14 cellular contexts compared by ENCODE assay signal in the genomic region with DNA sequence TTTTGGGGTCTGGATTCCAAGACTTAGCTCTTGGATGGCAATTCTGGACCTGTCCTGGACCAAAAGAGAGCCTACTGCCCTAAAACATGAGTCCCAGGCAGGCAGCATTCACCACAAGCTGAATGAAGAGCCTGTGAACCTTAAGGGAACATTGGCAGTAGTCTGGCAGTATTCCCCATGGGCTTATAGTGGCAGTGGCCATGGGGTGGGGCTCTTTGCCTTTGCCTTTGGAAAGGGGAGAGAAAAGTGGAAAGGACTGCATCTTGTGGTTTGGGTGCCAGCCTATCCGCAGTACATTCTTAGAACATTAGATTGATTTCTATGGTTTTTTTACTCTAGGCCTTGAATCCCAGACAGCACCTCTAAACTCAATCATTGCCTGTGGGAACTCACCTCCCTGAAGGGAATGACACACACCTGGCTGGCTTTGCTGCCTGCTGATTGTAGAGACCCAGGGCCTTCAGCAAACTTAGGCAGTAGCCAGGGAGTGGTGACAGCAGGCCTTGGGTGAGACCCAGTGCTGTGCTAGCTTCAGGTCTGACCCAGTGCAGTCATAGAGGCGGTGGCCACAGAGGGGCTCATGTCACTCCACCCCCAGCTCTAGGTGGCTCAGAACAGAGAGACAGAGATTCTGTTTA.
"Had no signal": no experiment of that assay in that cellular context is flagged by ENCODE, and none has a peak within 500 bp of the region (broad histone marks: within the 10 kb centered on the region; RNA-seq: fewer than 3 reads in every experiment).

No MANE protein-coding gene starts in this region.

- H3K36me3 ChIP-seq: right atrium auricular region, sigmoid colon, uterus had no signal

- H3K4me3 ChIP-seq: right atrium auricular region, sigmoid colon, skin epidermis, uterus had no signal

- H3K36me3 Mint-ChIP-seq: type B pancreatic cell had no signal

- DNase-seq: erythroblast; foreskin keratinocyte; hippocampal formation; kidney glomerular epithelial cell; naive thymus-derived CD8-positive, alpha-beta T cell; sigmoid colon; stimulated activated CD4-positive, alpha-beta T cell treated with anti-CD3 and anti-CD28 coated beads, Interleukin-2, amount 100 ng/mL, for 24 hours; stimulated activated CD4-positive, alpha-beta T cell treated with anti-CD3 and anti-CD28 coated beads, Interleukin-4, amount 100 ng/mL, for 4 hours; stimulated activated naive CD4-positive, alpha-beta T cell treated with Interleukin-2 at 50 U/mL for 16 hours; uterus had no signal

- H3K27me3 ChIP-seq: foreskin keratinocyte, right atrium auricular region, sigmoid colon, uterus had no signal

- H3K9me3 Mint-ChIP-seq: dendritic cell treated with granulocyte-macrophage colony-stimulating factor and Interleukin-4, amounts not matched to agents 40 ng/mL and 50 ng/mL, for 4 days; type B pancreatic cell had no signal

- H3K27ac Mint-ChIP-seq: dendritic cell treated with granulocyte-macrophage colony-stimulating factor and Interleukin-4, amounts not matched to agents 40 ng/mL and 50 ng/mL, for 4 days; naive thymus-derived CD8-positive, alpha-beta T cell; type B pancreatic cell had no signal

- H3K27ac ChIP-seq: foreskin keratinocyte, right atrium auricular region, sigmoid colon, skin epidermis, uterus had no signal

- H3K9me3 ChIP-seq: right atrium auricular region, sigmoid colon, uterus had no signal

- ATAC-seq: foreskin keratinocyte; naive thymus-derived CD8-positive, alpha-beta T cell had no signal

- H3K4me1 ChIP-seq: foreskin keratinocyte, right atrium auricular region, sigmoid colon, uterus had no signal

- H3K4me3 Mint-ChIP-seq: dendritic cell treated with granulocyte-macrophage colony-stimulating factor and Interleukin-4, amounts not matched to agents 40 ng/mL and 50 ng/mL, for 4 days; naive thymus-derived CD8-positive, alpha-beta T cell; type B pancreatic cell had no signal

- H3K27me3 Mint-ChIP-seq: dendritic cell treated with granulocyte-macrophage colony-stimulating factor and Interleukin-4, amounts not matched to agents 40 ng/mL and 50 ng/mL, for 4 days; type B pancreatic cell had no signal
